16 cellular contexts compared by ENCODE assay signal in the genomic region with DNA sequence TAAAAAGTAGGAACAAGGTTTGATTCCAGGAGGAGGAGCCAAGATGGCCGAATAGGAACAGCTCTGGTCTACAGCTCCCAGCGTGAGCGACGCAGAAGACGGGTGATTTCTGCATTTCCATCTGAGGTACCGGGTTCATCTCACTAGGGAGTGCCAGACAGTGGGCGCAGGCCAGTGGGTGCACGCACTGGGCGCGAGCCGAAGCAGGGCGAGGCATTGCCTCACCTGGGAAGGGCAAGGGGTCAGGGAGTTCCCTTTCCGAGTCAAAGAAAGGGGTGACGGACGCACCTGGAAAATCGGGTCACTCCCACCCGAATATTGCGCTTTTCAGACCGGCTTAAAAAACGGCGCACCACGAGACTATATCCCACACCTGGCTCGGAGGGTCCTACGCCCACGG. TPM values are rescaled to one million over a fixed set of nuclear protein-coding genes. Genes with fewer than 3 reads are reported as not detected.
A peak's percentile ranks its signal among the peaks of the same experiment; 100 is the strongest.
DNase-seq lines count a peak whose midpoint lies in the region; ATAC-seq, FAIRE-seq and TF ChIP-seq lines count a peak whose summit lies in the region.
"Not testable (repeated sequence)": the region's sequence is repeated elsewhere in the genome, so short reads cannot be mapped to it uniquely, and the experiment has no call there.
"Had no signal": no experiment of that assay in that cellular context is flagged by ENCODE, and none has a peak within 500 bp of the region (broad histone marks: within the 10 kb centered on the region; RNA-seq: fewer than 3 reads in every experiment).

No MANE protein-coding gene starts in this region.

- H3K4me3 ChIP-seq in CD8-positive, alpha-beta T cell (ENCODE audit: low read depth, low read length); GM23338; H1 (ENCODE audit: extremely low read depth in 1 of 4, insufficient read depth in 2 of 4, low read depth in 3 of 4, low read length in 4 of 4): not testable (repeated sequence)
- H3K4me3 ChIP-seq in SK-N-SH (ENCODE audit: low read depth in 2 of 2, low read length in 1 of 2), result peak overlapping the region; percentile 24 to 43; a peak in 3 of 4 replicates
- peak overlapping the region; percentile 28; the same call in 1 of the 2 replicates for H3K4me3 ChIP-seq in K562

- not testable (repeated sequence) for H2BK12ac ChIP-seq in H1 (ENCODE audit: low read depth, low read length)

- not testable (repeated sequence) for H3K27me3 Mint-ChIP-seq in CD8-positive, alpha-beta T cell (ENCODE audit: low read depth); GM23338 (ENCODE audit: insufficient read depth, low read depth, poor library complexity); WTC11 (ENCODE audit: low read depth)

- H4K5ac ChIP-seq in H1 (ENCODE audit: insufficient read length, low read depth, low read length), result not testable (repeated sequence)

- H3K4ac ChIP-seq in H1 (replicated peaks; ENCODE audit: insufficient read length, low read depth, low read length), result not testable (repeated sequence)

- not testable (repeated sequence) for H3K23me2 ChIP-seq in H1 (ENCODE audit: low read depth, low read length)

- H3K9me1 ChIP-seq in K562 (ENCODE audit: control insufficient read depth, insufficient read depth, low read length), result not testable (repeated sequence)

- H3K27ac Mint-ChIP-seq in CD8-positive, alpha-beta T cell, result peak overlapping the region; percentile 32
- H3K27ac Mint-ChIP-seq in GM23338, result not testable (repeated sequence)
- peak overlapping the region; percentile 68 for H3K27ac Mint-ChIP-seq in WTC11

- not testable (repeated sequence) for H3K9ac ChIP-seq in SK-N-SH; H1 (replicated peaks in 1 of 4; ENCODE audit: extremely low read depth in 1 of 4, low read depth in 3 of 4, low read length in 3 of 4)
- H3K9ac ChIP-seq in K562 (ENCODE audit: insufficient read depth in 1 of 2, low read depth in 2 of 2, low read length in 2 of 2), result peak overlapping the region in 1 of 2 experiments; percentile 13; a peak in 1 of 4 replicates

- H3K36me3 ChIP-seq in CD8-positive, alpha-beta T cell (ENCODE audit: insufficient read depth, low read length); GM23338 (ENCODE audit: insufficient read depth); SK-N-SH (replicated peaks in 1 of 2; ENCODE audit: control insufficient read depth in 1 of 2, insufficient read depth in 2 of 2, low read length in 1 of 2); K562 (ENCODE audit: control insufficient read depth, insufficient read depth, low read length); H1 (ENCODE audit: control insufficient read depth in 2 of 4, insufficient read depth in 4 of 4, low read length in 3 of 4): not testable (repeated sequence)

- in situ Hi-C loops in K562 (cut with MboI), result not testable (repeated sequence)

- not testable (repeated sequence) for H4K8ac ChIP-seq in H1 (ENCODE audit: extremely low read depth, insufficient read depth, low read length)

- peaks cover 40% of the 10 kb centered on the region for H3K4me1 Mint-ChIP-seq in CD8-positive, alpha-beta T cell (ENCODE audit: low read depth)
- H3K4me1 Mint-ChIP-seq in GM23338, WTC11: not testable (repeated sequence)

- H3K18ac ChIP-seq in H1 (ENCODE audit: extremely low read depth, low read length), result not testable (repeated sequence)

- not testable (repeated sequence) for H3K79me1 ChIP-seq in H1 (ENCODE audit: low read depth, low read length)

- TF ChIP-seq CTCF in CD8-positive, alpha-beta T cell (IDR thresholded peaks at IDR 0.05); GM23338 (conservative IDR thresholded peaks at IDR 0.05; ENCODE audit: low read depth in 2 of 2); SK-N-SH (IDR thresholded peaks at IDR 0.05); WTC11 (IDR thresholded peaks at IDR 0.05); K562 (IDR thresholded peaks at IDR 0.05 in 2 of 3, conservative IDR thresholded peaks at IDR 0.05 in 1 of 3; ENCODE audit: insufficient read depth in 2 of 3, low read depth in 1 of 3, low read length in 3 of 3); H1 (IDR thresholded peaks at IDR 0.05; ENCODE audit: control extremely low read depth in 1 of 3, insufficient read depth in 1 of 3, low read depth in 1 of 3, low read length in 3 of 3): not testable (repeated sequence)

- H3K27me3 ChIP-seq in CD8-positive, alpha-beta T cell (ENCODE audit: insufficient read depth, low read length); GM23338 (ENCODE audit: insufficient read depth); SK-N-SH (ENCODE audit: insufficient read depth); K562 (ENCODE audit: control insufficient read depth in 2 of 2, insufficient read depth in 2 of 2, low read length in 2 of 2); H1 (replicated peaks in 1 of 4; ENCODE audit: control insufficient read depth in 3 of 4, extremely low read depth in 1 of 4, insufficient read depth in 3 of 4, low read length in 3 of 4): not testable (repeated sequence)

- WGBS in SK-N-SH (ENCODE audit: low lambda C conversion rate), result 11% methylated on average over 6 of the region's 25 CpGs
- 6% methylated on average over 14 of the region's 25 CpGs for WGBS in K562 (ENCODE audit: insufficient coverage, low coverage, missing lambda C conversion rate)
- 93% methylated on average over 13 of the region's 25 CpGs; no CpG with 5 or more reads in 1 of the 2 experiments for WGBS in H1 (ENCODE audit: extremely low coverage in 1 of 2, insufficient coverage in 1 of 2, insufficient read length in 1 of 2, insufficient replicate concordance in 2 of 2, low coverage in 1 of 2, low lambda C conversion rate in 2 of 2, missing lambda C conversion rate in 1 of 2), 2 experiments

- not testable (repeated sequence) for TF ChIP-seq POLR2A in K562 (conservative IDR thresholded peaks at IDR 0.05); H1 (IDR thresholded peaks at IDR 0.05; ENCODE audit: control extremely low read depth in 1 of 2, low read depth in 2 of 2, low read length in 2 of 2)

- not testable (repeated sequence) for H3K9me3 ChIP-seq in CD8-positive, alpha-beta T cell (ENCODE audit: low read length); SK-N-SH; K562 (replicated peaks; ENCODE audit: control insufficient read depth, insufficient read depth, low read depth, low read length); H1 (ENCODE audit: insufficient read depth in 2 of 2, low read depth in 1 of 2, low read length in 1 of 2)

- POLR2A ChIA-PET in CD8-positive, alpha-beta T cell (lab: Charles Lee); SK-N-SH (lab: Yijun Ruan, JAX); WTC11 (lab: Charles Lee): not testable (repeated sequence)
- POLR2A ChIA-PET in K562 (lab: Yijun Ruan, JAX) (interaction anchor here (0.7 kb wide), 1 partner anchor 61 kb away, joined by 4 read pairs; no protein-coding TSS in a partner anchor), H1 (lab: Charles Lee; ENCODE audit: partially characterized antibody) (interaction anchor here (1.5 kb wide), 1 partner anchor 41 kb away, joined by 3 read pairs; no protein-coding TSS in a partner anchor)

- BruUV-seq in K562 (replicated peaks; lab: Mats Ljungman, UMichigan), result TSS peak; percentile 29

- TF ChIP-seq EP300 in SK-N-SH (IDR thresholded peaks at IDR 0.05; ENCODE audit: borderline replicate concordance in 1 of 2, low read depth in 1 of 2, low read length in 1 of 2); K562 (IDR thresholded peaks at IDR 0.05; ENCODE audit: low read length); H1 (IDR thresholded peaks at IDR 0.05; ENCODE audit: borderline replicate concordance in 1 of 2, low read depth in 2 of 2, low read length in 2 of 2): not testable (repeated sequence)

- not testable (repeated sequence) for H4K20me1 ChIP-seq in GM23338 (replicated peaks; ENCODE audit: insufficient read depth); SK-N-SH (ENCODE audit: insufficient read depth); K562 (replicated peaks; ENCODE audit: control insufficient read depth, insufficient read depth, low read length); H1 (replicated peaks in 1 of 2; ENCODE audit: control insufficient read depth in 1 of 2, insufficient read depth in 2 of 2, low read length in 2 of 2)

- not testable (repeated sequence) for H2BK5ac ChIP-seq in H1 (ENCODE audit: low read depth, low read length)

- CTCF ChIA-PET in CD8-positive, alpha-beta T cell (lab: Charles Lee); SK-N-SH (lab: Yijun Ruan, JAX); WTC11 (lab: Charles Lee); K562 (lab: Yijun Ruan, JAX; ENCODE audit: low intra/inter-chr PET ratio); H1 (lab: Charles Lee; ENCODE audit: partially characterized antibody): not testable (repeated sequence)

- not testable (repeated sequence) for H3K4me3 Mint-ChIP-seq in CD8-positive, alpha-beta T cell; GM23338; WTC11

- DNase-seq in CD8-positive, alpha-beta T cell; GM23338 (ENCODE audit: low spot score); SK-N-SH; WTC11 (ENCODE audit: low spot score); H1 (ENCODE audit: low read depth in 1 of 2, low spot score in 2 of 2): not testable (repeated sequence)
- DNase-seq in DMS53 (lab: John Stamatoyannopoulos, UW) (peak; percentile 39), NCI-H2227 (lab: John Stamatoyannopoulos, UW; ENCODE audit: unreplicated experiment) (peak; percentile 43), K562 (ENCODE audit: extremely low read depth in 1 of 4, low spot score in 3 of 4) (peak in 1 of 4 experiments; percentile 11)

- not testable (repeated sequence) for H2BK120ac ChIP-seq in H1 (replicated peaks; ENCODE audit: low read depth, low read length)

- ATAC-seq in CD8-positive, alpha-beta T cell; GM23338; WTC11: not testable (repeated sequence)
- peak; percentile 73 for ATAC-seq in K562

- not testable (repeated sequence) for H3K23ac ChIP-seq in H1 (ENCODE audit: insufficient read length)

- H3K4me2 ChIP-seq in GM23338; SK-N-SH; H1 (ENCODE audit: insufficient read depth in 1 of 2, low read depth in 2 of 2, low read length in 2 of 2): not testable (repeated sequence)
- H3K4me2 ChIP-seq in K562 (ENCODE audit: insufficient read depth, low read length), result peak overlapping the region; percentile 71

- not testable (repeated sequence) for H3K36me3 Mint-ChIP-seq in CD8-positive, alpha-beta T cell; GM23338 (ENCODE audit: low read depth); WTC11

- H3K9me3 Mint-ChIP-seq in CD8-positive, alpha-beta T cell; GM23338; WTC11: not testable (repeated sequence)

- not testable (repeated sequence) for H2BK15ac ChIP-seq in H1 (ENCODE audit: low read length)

- not testable (repeated sequence) for H4K91ac ChIP-seq in H1 (replicated peaks; ENCODE audit: insufficient read length, low read length)

- H3K79me2 ChIP-seq in GM23338 (replicated peaks; ENCODE audit: insufficient read depth); SK-N-SH (ENCODE audit: insufficient read depth); K562 (ENCODE audit: control insufficient read depth, insufficient read depth, low read length); H1 (ENCODE audit: control insufficient read depth in 1 of 2, insufficient read depth in 2 of 2, low read length in 2 of 2): not testable (repeated sequence)

- H3K9me2 ChIP-seq in GM23338 (ENCODE audit: insufficient read depth); SK-N-SH: not testable (repeated sequence)

- H3F3A ChIP-seq in GM23338 (replicated peaks; ENCODE audit: low read depth); SK-N-SH (replicated peaks; ENCODE audit: insufficient read depth): not testable (repeated sequence)

- intact Hi-C loops in CD8-positive, alpha-beta T cell (cut with DNase I, micrococcal nuclease); K562 (cut with micrococcal nuclease): not testable (repeated sequence)

- not testable (repeated sequence) for FAIRE-seq in K562 (lab: Jason Lieb, UNC); H1 (lab: Jason Lieb, UNC)

- H2AFZ ChIP-seq in GM23338 (peak overlapping the region; percentile 35; the same call in 1 of the 2 replicates), K562 (ENCODE audit: low read depth, low read length) (peak overlapping the region; percentile 94)
- H2AFZ ChIP-seq in SK-N-SH (ENCODE audit: low read depth); H1 (ENCODE audit: low read length): not testable (repeated sequence)

- H3K14ac ChIP-seq in H1 (ENCODE audit: insufficient read length), result not testable (repeated sequence)

- not testable (repeated sequence) for H2BK20ac ChIP-seq in H1 (ENCODE audit: low read length)

- peaks cover 23% of the 10 kb centered on the region for H3K4me1 ChIP-seq in CD8-positive, alpha-beta T cell (ENCODE audit: insufficient read depth, low read length)
- not testable (repeated sequence) for H3K4me1 ChIP-seq in GM23338 (ENCODE audit: insufficient read depth); SK-N-SH (ENCODE audit: control insufficient read depth in 1 of 2, insufficient read depth in 2 of 2, low read depth in 1 of 2, low read length in 1 of 2); K562 (replicated peaks in 1 of 2; ENCODE audit: control insufficient read depth in 2 of 2, insufficient read depth in 2 of 2, low read length in 2 of 2); H1 (replicated peaks in 1 of 4; ENCODE audit: control insufficient read depth in 3 of 4, insufficient read depth in 4 of 4, low read length in 3 of 4)

- not testable (repeated sequence) for H3K27ac ChIP-seq in CD8-positive, alpha-beta T cell (ENCODE audit: low read depth, low read length); GM23338 (ENCODE audit: low read depth); SK-N-SH (ENCODE audit: low read depth in 2 of 2, low read length in 1 of 2); K562 (ENCODE audit: extremely low read depth, low read depth, low read length); H1 (ENCODE audit: low read depth, low read length)

- not testable (repeated sequence) for H2AK5ac ChIP-seq in H1 (ENCODE audit: low read depth, low read length)

- not testable (repeated sequence) for TF ChIP-seq RAD21 in SK-N-SH (IDR thresholded peaks at IDR 0.05; ENCODE audit: low read length); K562 (CRISPR knock-in tag; conservative IDR thresholded peaks at IDR 0.05 in 1 of 2, IDR thresholded peaks at IDR 0.05 in 1 of 2); H1 (IDR thresholded peaks at IDR 0.05 in 1 of 2, conservative IDR thresholded peaks at IDR 0.05 in 1 of 2; ENCODE audit: low read depth in 2 of 2, low read length in 2 of 2)

- H3K56ac ChIP-seq in H1 (replicated peaks; ENCODE audit: insufficient read length, low read depth, low read length), result not testable (repeated sequence)

RNA-seq across cellular contexts. Expression of a gene that starts 42.9 kb away (rescaled TPM):
- 10 to 100 TPM; 20.7 to 23.6 TPM for total RNA-seq in CD8-positive, alpha-beta T cell
- 0.35 TPM in 1 of 2 replicates, not detected in the other for total RNA-seq in GM23338 (2014; rRNA removed; shearing (Covaris generic))
- 0.17 and 0.44 TPM in 2 replicates for polyA plus RNA-seq in GM23338 (2016; fragmentation: Nextera tagmentation; extraction: Ambion mirVana)
- polyA plus RNA-seq in SK-N-SH (2012; rRNA removed), result not detected in 2 replicates
- polyA plus RNA-seq in SK-N-SH (2012; cell fraction: cytosol; rRNA removed), result not detected in 2 replicates
- polyA plus RNA-seq in SK-N-SH (2012; cell fraction: nucleus; rRNA removed), result not detected in 2 replicates
- total RNA-seq in WTC11 (2021), result 0.50 to 0.59 TPM in 2 of 3 replicates, not detected in the other
- total RNA-seq in K562 (2011; cell fraction: chromatin; rRNA removed; ENCODE audit: low replicate concordance), result 0.14 TPM in 1 of 2 replicates, not detected in the other
- not detected in 2 replicates for total RNA-seq in K562 (2011; cell fraction: nucleolus; rRNA removed)
- not detected in 2 replicates for total RNA-seq in K562 (2011; cell fraction: nucleoplasm; rRNA removed)
- total RNA-seq in K562 (2014; rRNA removed), result not detected in 2 replicates
- 0.07 and 0.10 TPM in 2 replicates for total RNA-seq in K562 (2014; rRNA removed; fragmentation: Illumina TruSeq; extraction: Trizol)
- total RNA-seq in K562 (2015; rRNA removed; fragmentation: Illumina TruSeq; extraction: Trizol), result 0.04 TPM in 1 of 2 replicates, not detected in the other
- not detected in 2 replicates for total RNA-seq in K562 (2021)
- polyA plus RNA-seq in K562 (2011; rRNA removed), result 0.11 and 0.14 TPM in 2 replicates
- not detected in 2 replicates for polyA plus RNA-seq in K562 (2011; cell fraction: cytosol; rRNA removed)
- polyA plus RNA-seq in K562 (2011; cell fraction: nucleus; rRNA removed), result 0.08 and 0.11 TPM in 2 replicates
- 0.07 and 0.14 TPM in 2 replicates for polyA plus RNA-seq in K562 (2012)
- 0.03 TPM in 1 of 2 replicates, not detected in the other for polyA plus RNA-seq in K562 (2014; fragmentation: Illumina TruSeq; extraction: Trizol)
- polyA plus RNA-seq in K562 (2014; fragmentation: Nextera tagmentation; extraction: Ambion mirVana), result under 1 TPM; 0.03 to 0.07 TPM
- not detected in 2 replicates for polyA plus RNA-seq in K562 (2014; rRNA removed)
- not detected in 2 replicates for polyA minus RNA-seq in K562 (2011; rRNA and poly(A)+ RNA removed)
- polyA minus RNA-seq in K562 (2011; cell fraction: cytosol; rRNA and poly(A)+ RNA removed), result not detected in 2 replicates
- polyA minus RNA-seq in K562 (2011; cell fraction: nucleus; rRNA and poly(A)+ RNA removed), result not detected in 2 replicates
- total RNA-seq in H1 (2021; fragmentation: NEBNext Ultra II Directional; extraction: Animal tissue kit (Norgen Biotek cat#: 25700)), result not detected in 2 replicates
- 0.02 and 0.11 TPM in 2 replicates for polyA plus RNA-seq in H1 (2011; rRNA removed)
- 0.06 TPM for polyA plus RNA-seq in H1 (2011; cell fraction: cytosol; rRNA removed)
- 0.03 TPM for polyA plus RNA-seq in H1 (2011; cell fraction: nucleus; rRNA removed)
- 0.17 to 0.40 TPM (median 0.37 TPM) in 3 of 4 replicates, not detected in the other for polyA plus RNA-seq in H1 (2012, experiment 1 of 2)
- polyA plus RNA-seq in H1 (2012, experiment 2 of 2), result not detected
- 0.28 TPM for polyA plus RNA-seq in H1 (2013, experiment 1 of 2)
- 0.06 TPM for polyA plus RNA-seq in H1 (2013, experiment 2 of 2)
- polyA minus RNA-seq in H1 (2011; rRNA and poly(A)+ RNA removed), result 0.07 and 0.13 TPM in 2 replicates
- polyA minus RNA-seq in H1 (2011; cell fraction: cytosol; rRNA and poly(A)+ RNA removed), result not detected
- polyA minus RNA-seq in H1 (2011; cell fraction: nucleus; rRNA and poly(A)+ RNA removed), result 1.8 TPM
- total RNA-seq: A172, A673, Calu3, G401 had no signal
- polyA plus RNA-seq: A549; AG04450; BJ; CD4-positive, CD25-positive, alpha-beta regulatory T cell had no signal

Comparison
In these comparisons a context has a peak if more than half of its experiments do, and no peak if none do; other contexts are left out.
1. RNA of a gene that starts 42.9 kb away (total RNA-seq): 20.7 to 23.6 TPM in CD8-positive, alpha-beta T cell; 0.50 to 0.59 TPM in WTC11, 0.35 TPM in GM23338, not detected in H1 and 0.04 to 0.14 TPM in K562; every median in the first group is over 10 times any median in the second.